Comparison of ENCODE assay signal across 13 cellular contexts in genomic region chr2:213834331-213834730, GRCh38.
DNase-seq lines count a peak whose midpoint lies in the region; ATAC-seq, FAIRE-seq and TF ChIP-seq lines count a peak whose summit lies in the region.
"Had no signal": no experiment of that assay in that cellular context is flagged by ENCODE, and none has a peak within 500 bp of the region (broad histone marks: within the 10 kb centered on the region; RNA-seq: fewer than 3 reads in every experiment).

No MANE protein-coding gene starts in this region.

- no peak for TF ChIP-seq CTCF in BE2C (IDR thresholded peaks at IDR 0.05; ENCODE audit: low read depth, low read length)

- H3K4me1 ChIP-seq in BE2C = no peaks in the 10 kb centered on the region
- H3K4me1 ChIP-seq: Peyer's patch had no signal

- DNase-seq in COLO829 (ENCODE audit: low spot score) (peak; percentile 2), RCC 7860 (ENCODE audit: low spot score) (peak; percentile 61), fibroblast of gingiva (ENCODE audit: low read depth) (peak; percentile 95), sciatic nerve (ENCODE audit: low spot score) (no peak), BE2C (no peak), DMS79 treated with DMSO at 0.1 percent for 48 hours (lab: John Stamatoyannopoulos, UW) (no peak)
- DNase-seq: COR-L47; effector CD8-positive, alpha-beta T cell; immature natural killer cell; naive B cell; Peyer's patch had no signal

- H3K9me3 ChIP-seq in BE2C = no peaks in the 10 kb centered on the region
- H3K9me3 ChIP-seq: Peyer's patch had no signal

- H3K27me3 ChIP-seq in BE2C = no peaks in the 10 kb centered on the region
- H3K27me3 ChIP-seq: Peyer's patch had no signal

- no peak overlapping the region for H3K4me3 ChIP-seq in BE2C (ENCODE audit: low read depth, low read length)
- H3K4me3 ChIP-seq: Peyer's patch had no signal

- peak; percentile 67 for FAIRE-seq in RCC 7860 (lab: Jason Lieb, UNC)

- no peaks in the 10 kb centered on the region for H3K36me3 ChIP-seq in BE2C
- H3K36me3 ChIP-seq: Peyer's patch had no signal

- peak; percentile 89 for ATAC-seq in sciatic nerve
- ATAC-seq in HG02798 (IDR thresholded peaks at IDR 0.05; ENCODE audit: poor library complexity, unreplicated experiment) = no peak
- no peak for ATAC-seq in HG03460 (IDR thresholded peaks at IDR 0.05; ENCODE audit: unreplicated experiment)

- intact Hi-C loops in sciatic nerve (cut with DNase I) = no loop called here

Comparison
In these comparisons a context has a peak if more than half of its experiments do, and no peak if none do; other contexts are left out.
1. DNase-seq: peak in COLO829 (single experiment), RCC 7860 (single experiment) and fibroblast of gingiva (single experiment); none in sciatic nerve (single experiment), BE2C (single experiment) and DMS79 treated with DMSO at 0.1 percent for 48 hours (single experiment).